In the genomic region with DNA sequence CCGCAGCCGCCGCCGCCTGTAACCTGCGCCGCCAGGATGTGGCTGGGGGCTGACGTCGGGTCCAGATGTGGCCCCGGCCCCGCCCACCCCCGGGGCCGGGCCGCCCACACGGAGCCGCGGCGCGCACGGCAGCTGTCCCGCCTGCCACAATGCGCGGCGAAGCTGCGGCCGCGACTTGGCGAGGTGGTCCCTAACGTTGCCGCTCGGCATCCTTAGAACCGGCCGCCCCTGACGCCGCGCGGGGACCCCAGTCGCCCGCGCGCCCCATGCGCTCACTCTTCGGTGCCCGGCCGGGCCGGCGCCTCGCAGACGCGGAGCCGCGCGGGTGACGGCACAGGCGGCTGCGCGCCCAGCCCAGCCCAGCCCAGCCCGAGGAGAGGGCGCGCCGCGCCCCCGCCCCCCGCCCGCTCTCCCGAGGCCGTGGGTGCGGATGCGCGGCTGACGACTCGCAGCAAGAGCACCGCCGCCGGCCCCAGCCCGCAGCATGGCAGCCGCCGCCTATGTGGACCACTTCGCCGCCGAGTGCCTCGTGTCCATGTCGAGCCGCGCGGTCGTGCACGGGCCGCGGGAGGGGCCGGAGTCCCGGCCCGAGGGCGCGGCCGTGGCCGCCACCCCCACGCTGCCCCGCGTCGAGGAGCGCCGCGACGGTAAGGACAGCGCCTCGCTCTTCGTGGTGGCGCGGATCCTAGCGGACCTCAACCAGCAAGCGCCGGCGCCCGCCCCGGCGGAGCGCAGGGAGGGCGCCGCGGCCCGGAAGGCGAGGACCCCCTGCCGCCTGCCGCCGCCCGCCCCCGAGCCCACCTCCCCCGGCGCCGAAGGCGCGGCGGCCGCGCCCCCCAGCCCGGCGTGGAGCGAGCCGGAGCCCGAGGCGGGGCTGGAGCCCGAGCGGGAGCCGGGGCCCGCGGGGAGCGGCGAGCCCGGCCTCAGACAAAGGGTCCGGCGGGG, we compare ENCODE assay signal across 8 cellular contexts. TPM values are rescaled to one million over a fixed set of nuclear protein-coding genes. Genes with fewer than 3 reads are reported as not detected.
DNase-seq lines count a peak whose midpoint lies in the region; ATAC-seq and TF ChIP-seq lines count a peak whose summit lies in the region.

Gene KLF13 (plus strand): TSS at position 107 of the 945 bp plus-strand sequence. CDS start 378 bp downstream, at position 485.

- H2BK15ac ChIP-seq in mesendoderm (replicated peaks; ENCODE audit: low read depth), result no peak within 1 kb of the TSS

- no peak within 1 kb of the TSS for H4K5ac ChIP-seq in mesendoderm (ENCODE audit: low read length)

- no peaks in the 10 kb centered on the region for H3K27me3 ChIP-seq in CD4-positive, alpha-beta T cell (ENCODE audit: control insufficient read depth, insufficient read depth, low read length)
- H3K27me3 ChIP-seq in mesendoderm (ENCODE audit: insufficient read depth, low read length, poor library complexity), result no peaks in the 10 kb centered on the region

- POLR2A ChIA-PET in CD4-positive, alpha-beta T cell (lab: Charles Lee), result interaction anchor here (0.6 to 9.1 kb wide), 44 partner anchors 9 to 701 kb away, joined by 3 to 566 read pairs (median 8); partner anchors contain the start of genes ARHGAP11B and MTMR10
- POLR2A ChIA-PET in activated CD4-positive, alpha-beta T cell treated with anti-CD3 and anti-CD28 coated beads for 36 hours (lab: Charles Lee), result interaction anchor here (0.6 to 1.2 kb wide), 5 partner anchors 11 to 109 kb away, joined by 3 to 7 read pairs (median 4); no protein-coding TSS in a partner anchor

- H3K4ac ChIP-seq in mesendoderm (ENCODE audit: low read depth, low read length), result peak within 1 kb of the TSS; percentile 74

- peak within 1 kb of the TSS; percentile 92 for H3K9ac ChIP-seq in mesendoderm (ENCODE audit: low read length)

- no CpG with 5 or more reads among the region's 151 CpGs for WGBS in mesendoderm (ENCODE audit: extremely low coverage, insufficient coverage, low lambda C conversion rate)

- peaks cover 64% of the 10 kb centered on the region for H3K4me1 Mint-ChIP-seq in CD4-positive, alpha-beta T cell (ENCODE audit: low read depth)
- H3K4me1 Mint-ChIP-seq in activated CD4-positive, alpha-beta T cell treated with anti-CD3 and anti-CD28 coated beads for 36 hours, result peaks cover 45% of the 10 kb centered on the region

- H3K9me3 Mint-ChIP-seq in CD4-positive, alpha-beta T cell, result no peaks in the 10 kb centered on the region
- no peaks in the 10 kb centered on the region for H3K9me3 Mint-ChIP-seq in activated CD4-positive, alpha-beta T cell treated with anti-CD3 and anti-CD28 coated beads for 36 hours (ENCODE audit: low read depth)

- CTCF ChIA-PET in CD4-positive, alpha-beta T cell (lab: Charles Lee), result interaction anchor here (0.9 to 4.8 kb wide), 9 partner anchors 26 to 163 kb away, joined by 3 to 23 read pairs (median 4); no protein-coding TSS in a partner anchor
- CTCF ChIA-PET in activated CD4-positive, alpha-beta T cell treated with anti-CD3 and anti-CD28 coated beads for 36 hours (lab: Charles Lee), result interaction anchor here (0.7 to 1.2 kb wide), 4 partner anchors 111 to 153 kb away, joined by 3 to 4 read pairs (median 3); no protein-coding TSS in a partner anchor

- intact Hi-C loops in CD4-positive, alpha-beta T cell (cut with DNase I, micrococcal nuclease), result loop anchor here (1.0 to 10.0 kb wide), 5 partner anchors 61 to 1870 kb away; partner anchors contain the start of gene OTUD7A (in 1 of the 2)
- intact Hi-C loops in activated CD4-positive, alpha-beta T cell treated with anti-CD3 and anti-CD28 coated beads for 36 hours (cut with DNase I, micrococcal nuclease), result loop anchor here (1.0 to 10.0 kb wide), 16 partner anchors 20 to 702 kb away; partner anchors contain the start of genes ARHGAP11B (in 2 of the 2), FAN1 (in 1 of the 2) and MTMR10 (in 1 of the 2)

- peak within 1 kb of the TSS; percentile 51 for H2BK120ac ChIP-seq in mesendoderm (ENCODE audit: low read depth, low read length)

- H3K9me3 ChIP-seq in CD4-positive, alpha-beta T cell (ENCODE audit: control insufficient read depth, low read length), result no peaks in the 10 kb centered on the region

- no peak within 1 kb of the TSS for H2AK5ac ChIP-seq in mesendoderm (ENCODE audit: low read length)

- no peak within 1 kb of the TSS for H4K8ac ChIP-seq in mesendoderm (ENCODE audit: low read depth, low read length)

- no peaks in the 10 kb centered on the region for H3K36me3 ChIP-seq in mesendoderm (ENCODE audit: control insufficient read depth, insufficient read depth, low read length)

- peaks cover 14% of the 10 kb centered on the region for H3K79me1 ChIP-seq in mesendoderm (ENCODE audit: low read length)

- no peak for TF ChIP-seq CTCF in CD4-positive, alpha-beta T cell (IDR thresholded peaks at IDR 0.05)

- no peaks in the 10 kb centered on the region for H3K27me3 Mint-ChIP-seq in CD4-positive, alpha-beta T cell
- H3K27me3 Mint-ChIP-seq in activated CD4-positive, alpha-beta T cell treated with anti-CD3 and anti-CD28 coated beads for 36 hours, result no peaks in the 10 kb centered on the region

- peak within 1 kb of the TSS; percentile 66 for H3K4me2 ChIP-seq in mesendoderm (ENCODE audit: low read length)

- H2BK5ac ChIP-seq in mesendoderm (ENCODE audit: low read length), result peak within 1 kb of the TSS; percentile 63

- H3K36me3 Mint-ChIP-seq in CD4-positive, alpha-beta T cell (ENCODE audit: low read depth), result peaks cover 48% of the 10 kb centered on the region
- H3K36me3 Mint-ChIP-seq in activated CD4-positive, alpha-beta T cell treated with anti-CD3 and anti-CD28 coated beads for 36 hours (ENCODE audit: low read depth), result peaks cover 22% of the 10 kb centered on the region

- DNase-seq in CD4-positive, alpha-beta T cell, result peak; percentile 57 to 81 (median 72)
- DNase-seq in HK-2 (ENCODE audit: unreplicated experiment) (peak; percentile 52), mesendoderm (no peak), DMS79 (lab: John Stamatoyannopoulos, UW) (no peak)
- peak; percentile 85 for DNase-seq in activated CD4-positive, alpha-beta T cell treated with anti-CD3 and anti-CD28 coated beads for 36 hours
- peak; percentile 68 for DNase-seq in effector CD4-positive, alpha-beta T cell
- peak; percentile 51 to 59 for DNase-seq in stimulated activated CD8-positive, alpha-beta memory T cell treated with anti-CD3 and anti-CD28 coated beads, Interleukin-2, amount 100 ng/mL, for 48 hours (ENCODE audit: low read depth in 2 of 2)

- H3K27ac ChIP-seq in CD4-positive, alpha-beta T cell (ENCODE audit: low read depth, low read length), result peak within 1 kb of the TSS; percentile 95
- H3K27ac ChIP-seq in mesendoderm (ENCODE audit: low read depth, low read length), result peak within 1 kb of the TSS; percentile 89

- H3K18ac ChIP-seq in mesendoderm (ENCODE audit: low read length), result peak within 1 kb of the TSS; percentile 90

- peak within 1 kb of the TSS; percentile 93 for H3K56ac ChIP-seq in mesendoderm (ENCODE audit: low read length)

- peak within 1 kb of the TSS; percentile 97 for H3K27ac Mint-ChIP-seq in CD4-positive, alpha-beta T cell
- no peak within 1 kb of the TSS for H3K27ac Mint-ChIP-seq in activated CD4-positive, alpha-beta T cell treated with anti-CD3 and anti-CD28 coated beads for 36 hours

- peaks cover 3% of the 10 kb centered on the region for H3K4me1 ChIP-seq in mesendoderm (ENCODE audit: control insufficient read depth, low read depth, low read length)

- H3K23ac ChIP-seq in mesendoderm (ENCODE audit: low read length), result peak within 1 kb of the TSS; percentile 80

- peak; percentile 54 for ATAC-seq in CD4-positive, alpha-beta T cell (ENCODE audit: poor library complexity)
- peak; percentile 40 for ATAC-seq in GM19468 (IDR thresholded peaks at IDR 0.05; ENCODE audit: extremely low read depth, unreplicated experiment)
- peak; percentile 50 for ATAC-seq in activated CD4-positive, alpha-beta T cell treated with anti-CD3 and anti-CD28 coated beads for 36 hours

- H3K79me2 ChIP-seq in mesendoderm (ENCODE audit: control insufficient read depth, insufficient read depth, low read length), result peaks cover 18% of the 10 kb centered on the region

- H3K4me3 ChIP-seq in mesendoderm (ENCODE audit: low read length), result peak within 1 kb of the TSS; percentile 69

- peak within 1 kb of the TSS; percentile 90 for H3K4me3 Mint-ChIP-seq in CD4-positive, alpha-beta T cell
- H3K4me3 Mint-ChIP-seq in activated CD4-positive, alpha-beta T cell treated with anti-CD3 and anti-CD28 coated beads for 36 hours, result peak within 1 kb of the TSS; percentile 85

RNA-seq across cellular contexts. Expression of gene KLF13, which starts in this region (rescaled TPM):
- total RNA-seq in CD4-positive, alpha-beta T cell, result 100 to 1,000 TPM; 284 to 308 TPM
- 100 to 1,000 TPM; 147 to 212 TPM for total RNA-seq in activated CD4-positive, alpha-beta T cell treated with anti-CD3 and anti-CD28 coated beads for 36 hours
- polyA plus RNA-seq in mesendoderm (2013, experiment 1 of 2), result 28.4 TPM
- 29.2 TPM for polyA plus RNA-seq in mesendoderm (2013, experiment 2 of 2)

Comparison
In these comparisons a context has a peak if more than half of its experiments do, and no peak if none do; other contexts are left out.
1. DNase-seq: peak in CD4-positive, alpha-beta T cell (10 of 10), HK-2 (single experiment), activated CD4-positive, alpha-beta T cell treated with anti-CD3 and anti-CD28 coated beads for 36 hours (single experiment), effector CD4-positive, alpha-beta T cell (single experiment) and stimulated activated CD8-positive, alpha-beta memory T cell treated with anti-CD3 and anti-CD28 coated beads, Interleukin-2, amount 100 ng/mL, for 48 hours (2 of 2); none in mesendoderm (single experiment) and DMS79 (single experiment).
2. Peak in every context shown above with its lines, with median percentiles within 50 percentile points of each other: ATAC-seq.